Comparison of ENCODE assay signal across 8 cellular contexts in the genomic region with DNA sequence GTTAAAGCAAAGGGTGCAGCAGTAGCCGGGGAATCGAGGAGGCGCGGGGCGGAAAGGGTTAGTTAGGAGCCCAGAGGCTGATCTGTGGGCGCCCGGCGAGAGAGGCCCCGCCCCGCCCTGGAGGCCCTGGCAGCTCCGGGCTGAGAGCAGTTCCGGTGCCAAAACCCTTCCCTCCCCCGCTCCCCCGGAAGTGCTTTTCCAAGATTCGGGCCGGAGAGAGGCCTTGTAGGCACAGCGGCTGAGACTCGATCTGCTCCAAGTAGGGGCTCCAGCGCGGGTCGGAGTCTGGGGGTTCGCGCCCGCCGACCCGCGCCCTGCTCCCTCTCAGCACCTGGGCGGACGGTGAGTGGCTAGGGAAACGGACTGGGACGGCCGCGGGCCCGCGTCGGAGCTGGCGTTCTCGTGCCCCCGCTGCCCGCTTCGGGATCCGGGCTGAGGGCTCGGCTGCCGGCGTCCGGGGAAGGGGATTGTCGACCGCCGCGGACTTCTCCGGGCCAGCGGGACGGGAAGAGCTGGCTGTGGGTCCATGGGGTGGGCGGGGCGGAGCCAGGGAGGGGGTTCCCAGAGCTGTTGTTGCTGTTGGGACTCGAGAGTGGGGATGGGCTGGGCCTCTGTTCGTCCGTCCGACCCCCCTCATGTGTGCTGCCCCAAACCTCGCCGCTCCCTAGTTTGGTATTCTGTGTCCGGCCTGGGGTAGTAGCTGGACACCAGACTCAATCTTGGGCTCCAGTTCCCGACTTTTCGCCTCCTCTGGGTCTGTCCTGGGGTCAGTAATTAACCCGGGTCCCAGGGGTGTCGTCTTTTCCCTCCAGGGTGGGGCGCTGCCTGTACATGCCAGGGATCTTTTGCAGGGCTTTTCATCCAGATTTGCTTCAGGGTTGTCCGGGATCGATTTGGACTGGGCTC. TPM values are rescaled to one million over a fixed set of nuclear protein-coding genes. Genes with fewer than 3 reads are reported as not detected.
DNase-seq lines count a peak whose midpoint lies in the region; TF ChIP-seq lines count a peak whose summit lies in the region.

A gene with protein sequence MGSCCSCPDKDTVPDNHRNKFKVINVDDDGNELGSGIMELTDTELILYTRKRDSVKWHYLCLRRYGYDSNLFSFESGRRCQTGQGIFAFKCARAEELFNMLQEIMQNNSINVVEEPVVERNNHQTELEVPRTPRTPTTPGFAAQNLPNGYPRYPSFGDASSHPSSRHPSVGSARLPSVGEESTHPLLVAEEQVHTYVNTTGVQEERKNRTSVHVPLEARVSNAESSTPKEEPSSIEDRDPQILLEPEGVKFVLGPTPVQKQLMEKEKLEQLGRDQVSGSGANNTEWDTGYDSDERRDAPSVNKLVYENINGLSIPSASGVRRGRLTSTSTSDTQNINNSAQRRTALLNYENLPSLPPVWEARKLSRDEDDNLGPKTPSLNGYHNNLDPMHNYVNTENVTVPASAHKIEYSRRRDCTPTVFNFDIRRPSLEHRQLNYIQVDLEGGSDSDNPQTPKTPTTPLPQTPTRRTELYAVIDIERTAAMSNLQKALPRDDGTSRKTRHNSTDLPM (plus strand): TSS at position 200 of the 906 bp plus-strand sequence. CDS start 98,643 bp downstream, outside the sequence.

- DNase-seq in COR-L47 (lab: John Stamatoyannopoulos, UW) (peak; percentile 85), GM20000 (ENCODE audit: low spot score) (peak; percentile 94), HT-29 (ENCODE audit: low spot score) (peak; percentile 92), mesenteric fat pad (ENCODE audit: low spot score) (peak; percentile 95)
- DNase-seq in NK-92 treated with Interleukin-12 subunit alpha and Interleukin-12 subunit beta, amount 100 ng/mL, for 24 hours (lab: John Stamatoyannopoulos, UW): peak; percentile 63
- DNase-seq in activated CD8-positive, alpha-beta memory T cell treated with anti-CD3 and anti-CD28 coated beads for 48 hours (ENCODE audit: low read depth in 2 of 3, low spot score in 2 of 3): peak; percentile 57 to 77 (median 71)
- DNase-seq in stimulated activated CD8-positive, alpha-beta memory T cell treated with anti-CD3 and anti-CD28 coated beads, Interleukin-15, amount 100 ng/mL, for 24 hours (ENCODE audit: low read depth): peak; percentile 57

- H3K9ac ChIP-seq in endocrine pancreas (ENCODE audit: control insufficient read depth, insufficient read depth, low read length): peak within 1 kb of the TSS; percentile 95

- H3K4me3 ChIP-seq in endocrine pancreas (ENCODE audit: control insufficient read depth, insufficient read depth, low read length): peak within 1 kb of the TSS; percentile 90

- no peaks in the 10 kb centered on the region for H3K27me3 ChIP-seq in endocrine pancreas (ENCODE audit: control insufficient read depth, insufficient read depth, low read length)

- no peaks in the 10 kb centered on the region for H3K9me3 ChIP-seq in endocrine pancreas (ENCODE audit: control insufficient read depth, low read length)

- peaks cover 20% of the 10 kb centered on the region for H3K4me1 ChIP-seq in endocrine pancreas (ENCODE audit: control insufficient read depth, insufficient read depth, low read length)

- no peaks in the 10 kb centered on the region for H3K36me3 ChIP-seq in endocrine pancreas (ENCODE audit: control insufficient read depth, insufficient read depth, low read length)

- TF ChIP-seq CTCF in GM20000 (IDR thresholded peaks at IDR 0.05; ENCODE audit: extremely low read depth, missing control alignments): peak; percentile 5

RNA-seq across cellular contexts. Expression of the gene that starts here (rescaled TPM):
- total RNA-seq in HT-29 (2014; rRNA removed; shearing (Covaris generic)): 8.0 and 11.5 TPM in 2 replicates
- 37.8 TPM for total RNA-seq in mesenteric fat pad

Comparison
In these comparisons a context has a peak if more than half of its experiments do, and no peak if none do; other contexts are left out.
1. Peak in every context shown above with its lines: DNase-seq and H3K4me3 ChIP-seq.